1 cellular context compared by ENCODE assay signal in the genomic region with DNA sequence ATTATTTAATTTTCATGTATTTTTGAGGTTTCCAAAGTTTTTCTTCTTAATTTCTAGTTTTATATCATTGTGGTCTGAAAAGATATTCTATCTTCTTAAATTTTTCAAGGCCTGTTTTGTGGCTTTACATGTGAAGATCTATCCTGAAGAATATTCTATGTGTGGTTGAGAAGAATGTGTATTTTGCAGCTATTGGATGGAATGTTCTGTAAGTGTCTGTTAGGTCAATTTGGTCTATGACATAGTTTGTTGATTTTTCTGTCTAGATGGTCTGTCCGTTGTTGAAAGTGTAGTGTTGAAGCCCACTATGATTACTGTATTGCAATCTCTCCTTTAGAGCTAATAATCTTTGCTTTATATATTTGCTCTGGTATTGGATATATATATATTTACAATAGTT.
TF ChIP-seq lines count a peak whose summit lies in the region.

No MANE protein-coding gene starts in this region.

TF ChIP-seq in WTC11, 78 proteins besides CTCF, POLR2A, EP300 and RAD21 (continued from another document):
- TF ChIP-seq, protein P1, sequence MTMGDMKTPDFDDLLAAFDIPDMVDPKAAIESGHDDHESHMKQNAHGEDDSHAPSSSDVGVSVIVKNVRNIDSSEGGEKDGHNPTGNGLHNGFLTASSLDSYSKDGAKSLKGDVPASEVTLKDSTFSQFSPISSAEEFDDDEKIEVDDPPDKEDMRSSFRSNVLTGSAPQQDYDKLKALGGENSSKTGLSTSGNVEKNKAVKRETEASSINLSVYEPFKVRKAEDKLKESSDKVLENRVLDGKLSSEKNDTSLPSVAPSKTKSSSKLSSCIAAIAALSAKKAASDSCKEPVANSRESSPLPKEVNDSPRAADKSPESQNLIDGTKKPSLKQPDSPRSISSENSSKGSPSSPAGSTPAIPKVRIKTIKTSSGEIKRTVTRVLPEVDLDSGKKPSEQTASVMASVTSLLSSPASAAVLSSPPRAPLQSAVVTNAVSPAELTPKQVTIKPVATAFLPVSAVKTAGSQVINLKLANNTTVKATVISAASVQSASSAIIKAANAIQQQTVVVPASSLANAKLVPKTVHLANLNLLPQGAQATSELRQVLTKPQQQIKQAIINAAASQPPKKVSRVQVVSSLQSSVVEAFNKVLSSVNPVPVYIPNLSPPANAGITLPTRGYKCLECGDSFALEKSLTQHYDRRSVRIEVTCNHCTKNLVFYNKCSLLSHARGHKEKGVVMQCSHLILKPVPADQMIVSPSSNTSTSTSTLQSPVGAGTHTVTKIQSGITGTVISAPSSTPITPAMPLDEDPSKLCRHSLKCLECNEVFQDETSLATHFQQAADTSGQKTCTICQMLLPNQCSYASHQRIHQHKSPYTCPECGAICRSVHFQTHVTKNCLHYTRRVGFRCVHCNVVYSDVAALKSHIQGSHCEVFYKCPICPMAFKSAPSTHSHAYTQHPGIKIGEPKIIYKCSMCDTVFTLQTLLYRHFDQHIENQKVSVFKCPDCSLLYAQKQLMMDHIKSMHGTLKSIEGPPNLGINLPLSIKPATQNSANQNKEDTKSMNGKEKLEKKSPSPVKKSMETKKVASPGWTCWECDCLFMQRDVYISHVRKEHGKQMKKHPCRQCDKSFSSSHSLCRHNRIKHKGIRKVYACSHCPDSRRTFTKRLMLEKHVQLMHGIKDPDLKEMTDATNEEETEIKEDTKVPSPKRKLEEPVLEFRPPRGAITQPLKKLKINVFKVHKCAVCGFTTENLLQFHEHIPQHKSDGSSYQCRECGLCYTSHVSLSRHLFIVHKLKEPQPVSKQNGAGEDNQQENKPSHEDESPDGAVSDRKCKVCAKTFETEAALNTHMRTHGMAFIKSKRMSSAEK (CRISPR knock-in tag; IDR thresholded peaks at IDR 0.05; ENCODE audit: borderline replicate concordance), result no peak
